In genomic region chr15:48385431-48385830, GRCh38 we compare ENCODE assay signal across 1 cellular context.
TF ChIP-seq lines count a peak whose summit lies in the region.

No MANE protein-coding gene starts in this region.

TF ChIP-seq in IMR-90, 13 proteins besides CTCF, POLR2A, EP300 and RAD21 (continued from another document):
- TF ChIP-seq USF2 (IDR thresholded peaks at IDR 0.05; ENCODE audit: low read depth, low read length): no peak
- peak; percentile 58 for TF ChIP-seq FOS (IDR thresholded peaks at IDR 0.05; ENCODE audit: low read depth, low read length)
- TF ChIP-seq MAFK (IDR thresholded peaks at IDR 0.05; ENCODE audit: low read depth, low read length): no peak
